In genomic region chr1:13863701-13864100, GRCh38 we compare ENCODE assay signal across 22 cellular contexts.
DNase-seq lines count a peak whose midpoint lies in the region; ATAC-seq, FAIRE-seq and TF ChIP-seq lines count a peak whose summit lies in the region.
"Had no signal": no experiment of that assay in that cellular context is flagged by ENCODE, and none has a peak within 500 bp of the region (broad histone marks: within the 10 kb centered on the region; RNA-seq: fewer than 3 reads in every experiment).

No MANE protein-coding gene starts in this region.

- no peak overlapping the region for H2AFZ ChIP-seq in HepG2 (ENCODE audit: low read length)
- H2AFZ ChIP-seq: GM23248 had no signal

- no TSS peak for BruUV-seq in HepG2 (replicated peaks; lab: Mats Ljungman, UMichigan)

- intact Hi-C loops in HepG2 (cut with micrococcal nuclease; ENCODE audit: unreplicated experiment) (no loop called here), right lobe of liver (cut with DNase I) (no loop called here)

- H3K4me1 ChIP-seq in HepG2 (ENCODE audit: insufficient read depth, low read length) = no peaks in the 10 kb centered on the region
- no peaks in the 10 kb centered on the region for H3K4me1 ChIP-seq in right lobe of liver
- H3K4me1 ChIP-seq: BLaER1 treated with 17β-estradiol and CSF1 and Interleukin-3, amounts not matched to agents 10 nM and 100 nM; HAP-1 had no signal

- no peaks in the 10 kb centered on the region for H3K4me1 Mint-ChIP-seq in neural crest cell
- H3K4me1 Mint-ChIP-seq: B cell, IgD-negative memory B cell had no signal

- no peak for FAIRE-seq in HepG2 (lab: Jason Lieb, UNC)
- FAIRE-seq: GM12892, GM18507 had no signal

- no peaks in the 10 kb centered on the region for H3K9me3 Mint-ChIP-seq in neural crest cell
- H3K9me3 Mint-ChIP-seq: CD8-positive, alpha-beta T cell; IgD-negative memory B cell had no signal

- TF ChIP-seq POLR2A in HepG2 (IDR thresholded peaks at IDR 0.05; ENCODE audit: insufficient read depth in 1 of 2, low read depth in 2 of 2, low read length in 2 of 2) (no peak), right lobe of liver (IDR thresholded peaks at IDR 0.05) (no peak)

- peak overlapping the region; percentile 37 for H3K27ac Mint-ChIP-seq in neural crest cell (ENCODE audit: unreplicated experiment)
- H3K27ac Mint-ChIP-seq: B cell; CD8-positive, alpha-beta T cell; IgD-negative memory B cell had no signal

- TF ChIP-seq EP300 in HepG2 (IDR thresholded peaks at IDR 0.05; ENCODE audit: low read depth in 2 of 2, low read length in 2 of 2) (no peak), HepG2 (CRISPR knock-in tag; IDR thresholded peaks at IDR 0.05; ENCODE audit: borderline replicate concordance) (no peak)

- H3K27ac ChIP-seq in HepG2 (ENCODE audit: extremely low read length, insufficient read depth, low read length) (no peak overlapping the region), right lobe of liver (no peak overlapping the region)
- H3K27ac ChIP-seq: BLaER1 treated with 17β-estradiol and CSF1 and Interleukin-3, amounts not matched to agents 10 nM and 100 nM; GM23248; HL-60 had no signal

- no peaks in the 10 kb centered on the region for H3K79me2 ChIP-seq in HepG2 (ENCODE audit: insufficient read depth, low read length)

- TF ChIP-seq CTCF in HepG2 (CRISPR knock-in tag; IDR thresholded peaks at IDR 0.05) (no peak), right lobe of liver (IDR thresholded peaks at IDR 0.05) (no peak), fibroblast of mammary gland (conservative IDR thresholded peaks at IDR 0.05; ENCODE audit: control insufficient read depth, insufficient read depth, low read depth, low read length) (no peak), neural crest cell (conservative IDR thresholded peaks at IDR 0.05) (no peak)

- H3K4me2 ChIP-seq in HepG2 (ENCODE audit: low read depth, low read length) = no peak overlapping the region
- H3K4me2 ChIP-seq: BLaER1 treated with 17β-estradiol and CSF1 and Interleukin-3, amounts not matched to agents 10 nM and 100 nM had no signal

- peaks cover 13% of the 10 kb centered on the region for H3K27me3 Mint-ChIP-seq in neural crest cell (ENCODE audit: low read depth)

- in situ Hi-C loops in HepG2 (cut with HindIII; ENCODE audit: extremely low pct_ligation_motif_present, low pct_unique_long_range_greater_than_20kb) = no loop called here

- DNase-seq in HepG2 (ENCODE audit: low spot score) (no peak), right lobe of liver (no peak), fibroblast of mammary gland (ENCODE audit: low read depth) (peak; percentile 7), neural crest cell (ENCODE audit: low read depth, low spot score) (no peak), NCI-H774 (lab: John Stamatoyannopoulos, UW) (no peak), NOMO-1 treated with DMSO at 0.1 percent for 48 hours (lab: John Stamatoyannopoulos, UW; ENCODE audit: unreplicated experiment) (no peak), HuH-7.5 (ENCODE audit: low spot score) (no peak)
- DNase-seq in activated naive CD4-positive, alpha-beta T cell (lab: John Stamatoyannopoulos, UW) = no peak
- DNase-seq: 8988T; CD8-positive, alpha-beta T cell; COR-L47; DMS 273 treated with DMSO at 0.1 percent for 48 hours; DMS53; GDM1; GM23248 had no signal

- no peak for TF ChIP-seq RAD21 in HepG2 (CRISPR knock-in tag; IDR thresholded peaks at IDR 0.05)

- no peaks in the 10 kb centered on the region for H4K20me1 ChIP-seq in HepG2 (ENCODE audit: insufficient read depth, low read length)
- H4K20me1 ChIP-seq: BLaER1 treated with 17β-estradiol and CSF1 and Interleukin-3, amounts not matched to agents 10 nM and 100 nM had no signal

- H3K4me3 ChIP-seq in HepG2 (replicated peaks in 1 of 3; ENCODE audit: insufficient read depth in 1 of 3, low read depth in 2 of 3, low read length in 3 of 3) (no peak overlapping the region), right lobe of liver (no peak overlapping the region), fibroblast of mammary gland (ENCODE audit: control insufficient read depth, low read depth, low read length) (no peak overlapping the region)
- H3K4me3 ChIP-seq: BLaER1 treated with 17β-estradiol and CSF1 and Interleukin-3, amounts not matched to agents 10 nM and 100 nM; GM23248; HAP-1 had no signal

- H3K36me3 ChIP-seq in HepG2 (replicated peaks in 1 of 2; ENCODE audit: control insufficient read depth in 1 of 2, insufficient read depth in 2 of 2, low read length in 2 of 2) (no peaks in the 10 kb centered on the region), right lobe of liver (no peaks in the 10 kb centered on the region)
- H3K36me3 ChIP-seq: BLaER1 treated with 17β-estradiol and CSF1 and Interleukin-3, amounts not matched to agents 10 nM and 100 nM; HAP-1 had no signal

- peaks cover 0 to 3% of the 10 kb centered on the region in 2 experiments; a peak in 1 of 5 replicates for H3K27me3 ChIP-seq in HepG2 (ENCODE audit: control insufficient read depth in 1 of 2, insufficient read depth in 2 of 2, low read length in 2 of 2)
- no peaks in the 10 kb centered on the region for H3K27me3 ChIP-seq in right lobe of liver
- H3K27me3 ChIP-seq: BLaER1 treated with 17β-estradiol and CSF1 and Interleukin-3, amounts not matched to agents 10 nM and 100 nM had no signal

- CTCF ChIA-PET in HepG2 (lab: Yijun Ruan, JAX; ENCODE audit: low intra/inter-chr PET ratio, low total read pairs) = no interaction called here

- no peak overlapping the region for H3K4me3 Mint-ChIP-seq in neural crest cell
- H3K4me3 Mint-ChIP-seq: B cell; CD8-positive, alpha-beta T cell; IgD-negative memory B cell had no signal

- POLR2A ChIA-PET in HepG2 (lab: Yijun Ruan, JAX) = no interaction called here

- H3K9ac ChIP-seq in HepG2 (ENCODE audit: insufficient read depth, low read depth, low read length) = no peak overlapping the region
- H3K9ac ChIP-seq: BLaER1 treated with 17β-estradiol and CSF1 and Interleukin-3, amounts not matched to agents 10 nM and 100 nM; GM23248 had no signal

- no peak for ATAC-seq in HepG2
- no peak for ATAC-seq in right lobe of liver
- ATAC-seq: CD8-positive, alpha-beta T cell had no signal

- H3K9me3 ChIP-seq in HepG2 (ENCODE audit: low read length) = no peaks in the 10 kb centered on the region
- H3K9me3 ChIP-seq in right lobe of liver = no peaks in the 10 kb centered on the region
- H3K9me3 ChIP-seq: HAP-1 had no signal

- no peaks in the 10 kb centered on the region for H3K36me3 Mint-ChIP-seq in neural crest cell (ENCODE audit: low read depth)
- H3K36me3 Mint-ChIP-seq: CD8-positive, alpha-beta T cell had no signal

TF ChIP-seq in HepG2, 621 proteins besides CTCF, POLR2A, EP300 and RAD21:
- TF ChIP-seq ZNF432 (CRISPR knock-in tag; IDR thresholded peaks at IDR 0.05; ENCODE audit: borderline replicate concordance) (no peak), KMT2A (CRISPR knock-in tag; IDR thresholded peaks at IDR 0.05) (no peak), CEBPB (IDR thresholded peaks at IDR 0.05; ENCODE audit: borderline replicate concordance, low read depth, low read length) (peak; percentile 40; the same call in 1 of the 2 replicates)
